1 cellular context compared by ENCODE assay signal in the genomic region with DNA sequence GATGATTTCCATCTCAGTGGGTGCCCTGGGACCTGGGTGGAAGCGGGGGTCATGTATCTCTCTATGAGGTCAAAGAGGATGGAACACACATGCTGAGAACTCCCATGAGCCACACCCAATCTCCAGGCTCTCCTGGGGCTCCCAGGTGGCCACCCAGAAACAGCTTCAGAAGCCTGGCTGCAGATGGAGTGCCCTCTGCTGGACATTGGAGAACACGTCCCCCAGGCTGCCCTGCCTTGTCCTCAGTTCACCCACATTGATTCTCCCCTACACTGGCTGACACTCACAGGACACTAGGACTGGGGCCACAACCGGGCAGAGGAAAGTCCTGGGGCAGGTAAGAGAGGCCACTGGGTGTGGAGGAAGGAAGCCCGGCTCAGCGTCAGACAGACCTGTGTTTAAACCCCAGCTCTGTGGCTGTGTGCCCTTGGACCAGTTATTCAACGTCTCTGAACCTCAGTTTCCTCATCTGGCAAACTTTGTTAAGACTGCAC.
TF ChIP-seq lines count a peak whose summit lies in the region.

No MANE protein-coding gene starts in this region.

TF ChIP-seq in SK-N-SH treated with all-trans-retinoic acid at 6 μM for 48 hours, 23 proteins besides CTCF, POLR2A, EP300 and RAD21 (continued from another document):
- TF ChIP-seq, protein P1, sequence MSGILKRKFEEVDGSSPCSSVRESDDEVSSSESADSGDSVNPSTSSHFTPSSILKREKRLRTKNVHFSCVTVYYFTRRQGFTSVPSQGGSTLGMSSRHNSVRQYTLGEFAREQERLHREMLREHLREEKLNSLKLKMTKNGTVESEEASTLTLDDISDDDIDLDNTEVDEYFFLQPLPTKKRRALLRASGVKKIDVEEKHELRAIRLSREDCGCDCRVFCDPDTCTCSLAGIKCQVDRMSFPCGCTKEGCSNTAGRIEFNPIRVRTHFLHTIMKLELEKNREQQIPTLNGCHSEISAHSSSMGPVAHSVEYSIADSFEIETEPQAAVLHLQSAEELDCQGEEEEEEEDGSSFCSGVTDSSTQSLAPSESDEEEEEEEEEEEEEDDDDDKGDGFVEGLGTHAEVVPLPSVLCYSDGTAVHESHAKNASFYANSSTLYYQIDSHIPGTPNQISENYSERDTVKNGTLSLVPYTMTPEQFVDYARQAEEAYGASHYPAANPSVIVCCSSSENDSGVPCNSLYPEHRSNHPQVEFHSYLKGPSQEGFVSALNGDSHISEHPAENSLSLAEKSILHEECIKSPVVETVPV (CRISPR knock-in tag; IDR thresholded peaks at IDR 0.05), result no peak
- TF ChIP-seq CSDC2 (CRISPR knock-in tag; IDR thresholded peaks at IDR 0.05) (no peak), RARB (CRISPR knock-in tag; IDR thresholded peaks at IDR 0.05) (no peak)
TF ChIP-seq in SK-N-SH treated with all-trans-retinoic acid at 6 μM for 48 hours: peak in this region for 0.
